22 cellular contexts compared by ENCODE assay signal in genomic region chr10:51685768-51686167, GRCh38. TPM values are rescaled to one million over a fixed set of nuclear protein-coding genes. Genes with fewer than 3 reads are reported as not detected.
DNase-seq lines count a peak whose midpoint lies in the region; ATAC-seq and TF ChIP-seq lines count a peak whose summit lies in the region.
"Had no signal": no experiment of that assay in that cellular context is flagged by ENCODE, and none has a peak within 500 bp of the region (broad histone marks: within the 10 kb centered on the region; RNA-seq: fewer than 3 reads in every experiment).

No MANE protein-coding gene starts in this region.

- H3K27ac ChIP-seq in neural progenitor cell (peak overlapping the region; percentile 59), upper lobe of left lung (no peak overlapping the region)
- H3K27ac ChIP-seq: C4-2B had no signal

- no peak overlapping the region for H2AFZ ChIP-seq in neural progenitor cell (replicated peaks)

- H3K4me1 ChIP-seq in neural progenitor cell (peaks cover 23% of the 10 kb centered on the region), upper lobe of left lung (peaks cover 0 to 5% (median 0%) of the 10 kb centered on the region in 4 donors)

- no peaks in the 10 kb centered on the region for H3K36me3 Mint-ChIP-seq in neural progenitor cell

- H3F3A ChIP-seq in neural progenitor cell (ENCODE audit: low read depth), result peaks cover 15% of the 10 kb centered on the region

- H3K4me3 ChIP-seq in MG63, result no peak overlapping the region
- H3K4me3 ChIP-seq in neural progenitor cell, result no peak overlapping the region
- H3K4me3 ChIP-seq in upper lobe of left lung, result no peak overlapping the region

- no peak for TF ChIP-seq POLR2A in upper lobe of left lung (IDR thresholded peaks at IDR 0.05)

- DNase-seq in Daoy (ENCODE audit: low read depth) (peak; percentile 19), MG63 (peak; percentile 64), astrocyte of the hippocampus (ENCODE audit: low read depth, low spot score) (peak; percentile 32), neural progenitor cell (ENCODE audit: low spot score) (peak; percentile 67), NCI-H146 (lab: John Stamatoyannopoulos, UW) (no peak), upper lobe of left lung (no peak)
- no peak for DNase-seq in stimulated activated CD4-positive, alpha-beta T cell treated with anti-CD3 and anti-CD28 coated beads, Interleukin-2, amount 100 ng/mL, for 24 hours
- DNase-seq: activated CD4-positive, CD25-positive, alpha-beta regulatory T cell; activated CD8-positive, alpha-beta T cell treated with anti-CD3 and anti-CD28 coated beads for 36 hours; activated gamma-delta T cell treated with Interleukin-2 at 50 U/mL for 16 hours; amniotic stem cell; GOT3; left colon; MV-4-11; NCI-H2029; NCI-H446; posterior cingulate gyrus; substantia nigra had no signal

- no peaks in the 10 kb centered on the region for H3K9me3 Mint-ChIP-seq in neural progenitor cell
- H3K9me3 Mint-ChIP-seq: activated CD8-positive, alpha-beta T cell treated with anti-CD3 and anti-CD28 coated beads for 36 hours; nephron had no signal

- 91 to 92% methylated on average over 2 of the region's 2 CpGs for WGBS in upper lobe of left lung, 2 donors

- H3K4me3 Mint-ChIP-seq in neural progenitor cell, result no peak overlapping the region
- H3K4me3 Mint-ChIP-seq: activated CD8-positive, alpha-beta T cell treated with anti-CD3 and anti-CD28 coated beads for 36 hours; dendritic cell treated with granulocyte-macrophage colony-stimulating factor and Interleukin-4, amounts not matched to agents 40 ng/mL and 50 ng/mL, for 4 days; nephron had no signal

- no peaks in the 10 kb centered on the region for H3K27me3 ChIP-seq in MG63
- H3K27me3 ChIP-seq in neural progenitor cell, result no peaks in the 10 kb centered on the region
- no peaks in the 10 kb centered on the region for H3K27me3 ChIP-seq in upper lobe of left lung

- no peaks in the 10 kb centered on the region for H4K20me1 ChIP-seq in neural progenitor cell (ENCODE audit: low read depth)

- peak overlapping the region; percentile 46 for H3K4me2 ChIP-seq in neural progenitor cell

- H3K9me3 ChIP-seq in MG63 (0 out of 2 replicates have a peak, but pooled peaks cover 2% of the 10 kb centered on the region), neural progenitor cell (ENCODE audit: low read depth) (no peaks in the 10 kb centered on the region), upper lobe of left lung (no peaks in the 10 kb centered on the region)

- H3K27me3 Mint-ChIP-seq in neural progenitor cell (ENCODE audit: insufficient read depth, low read depth), result no peaks in the 10 kb centered on the region
- H3K27me3 Mint-ChIP-seq: dendritic cell treated with granulocyte-macrophage colony-stimulating factor and Interleukin-4, amounts not matched to agents 40 ng/mL and 50 ng/mL, for 4 days had no signal

- H3K36me3 ChIP-seq in MG63, result no peaks in the 10 kb centered on the region
- H3K36me3 ChIP-seq in neural progenitor cell, result no peaks in the 10 kb centered on the region
- H3K36me3 ChIP-seq in upper lobe of left lung, result no peaks in the 10 kb centered on the region

- H3K79me2 ChIP-seq in neural progenitor cell (ENCODE audit: low read depth), result no peaks in the 10 kb centered on the region

- H3K27ac Mint-ChIP-seq in neural progenitor cell, result no peak overlapping the region
- H3K27ac Mint-ChIP-seq: activated CD8-positive, alpha-beta T cell treated with anti-CD3 and anti-CD28 coated beads for 36 hours; dendritic cell treated with granulocyte-macrophage colony-stimulating factor and Interleukin-4, amounts not matched to agents 40 ng/mL and 50 ng/mL, for 4 days; nephron had no signal

- no peak for TF ChIP-seq CTCF in neural progenitor cell (IDR thresholded peaks at IDR 0.05)
- TF ChIP-seq CTCF in upper lobe of left lung (IDR thresholded peaks at IDR 0.05), result no peak

- ATAC-seq in upper lobe of left lung (ENCODE audit: low FRiP score in 2 of 2) (no peak), HG02763 (IDR thresholded peaks at IDR 0.05; ENCODE audit: unreplicated experiment) (no peak)
- ATAC-seq: activated CD8-positive, alpha-beta T cell treated with anti-CD3 and anti-CD28 coated beads for 36 hours; left colon had no signal

- no peak for TF ChIP-seq EP300 in upper lobe of left lung (IDR thresholded peaks at IDR 0.05)

- no peak overlapping the region for H3K9ac ChIP-seq in neural progenitor cell

- no peaks in the 10 kb centered on the region for H3K4me1 Mint-ChIP-seq in neural progenitor cell
- H3K4me1 Mint-ChIP-seq: nephron had no signal

RNA-seq across cellular contexts. Expression of gene CSTF2T, which starts 13.6 kb away (rescaled TPM):
- 16.9 and 17.9 TPM in 2 replicates for total RNA-seq in Daoy (2014; rRNA removed; shearing (Covaris generic))
- total RNA-seq in MG63 (2014; rRNA removed; shearing (Covaris generic); ENCODE audit: low replicate concordance), result 23.5 and 24.6 TPM in 2 replicates
- total RNA-seq in neural progenitor cell (ENCODE audit: low replicate concordance) (53.7 and 56.5 TPM in 2 replicates), upper lobe of left lung (10 to 100 TPM in 5 of 6 donors, 1 to 10 TPM in 1; 9.7 to 19.0 (median 14.7) TPM)

Comparison
In these comparisons a context has a peak if more than half of its experiments do, and no peak if none do; other contexts are left out.
1. DNase-seq: peak in Daoy (single experiment), MG63 (single experiment), astrocyte of the hippocampus (single experiment) and neural progenitor cell (single experiment); none in NCI-H146 (single experiment), upper lobe of left lung (0 of 2) and stimulated activated CD4-positive, alpha-beta T cell treated with anti-CD3 and anti-CD28 coated beads, Interleukin-2, amount 100 ng/mL, for 24 hours (0 of 2).